Comparison of ENCODE assay signal across 8 cellular contexts in the genomic region with DNA sequence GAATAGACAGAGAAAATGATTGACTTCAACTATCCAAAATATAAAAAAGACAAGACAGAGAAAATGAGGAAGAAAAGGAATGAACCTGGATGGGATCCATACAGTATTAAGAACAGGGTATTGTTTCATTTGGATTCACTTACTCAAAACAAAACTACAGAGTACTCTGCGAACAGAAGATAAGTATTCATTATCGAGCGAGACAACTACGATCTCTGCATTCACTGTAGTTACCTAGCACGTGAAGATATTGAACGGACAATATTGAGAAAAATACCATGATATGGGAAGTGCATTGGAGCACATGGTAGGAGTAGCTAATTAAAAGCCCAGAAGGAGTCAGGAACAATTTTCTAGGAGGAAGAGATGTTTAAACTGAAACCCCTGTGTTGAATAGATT. TPM values are rescaled to one million over a fixed set of nuclear protein-coding genes. Genes with fewer than 3 reads are reported as not detected.
A peak's percentile ranks its signal among the peaks of the same experiment; 100 is the strongest.
DNase-seq lines count a peak whose midpoint lies in the region; ATAC-seq, FAIRE-seq and TF ChIP-seq lines count a peak whose summit lies in the region.

No MANE protein-coding gene starts in this region.

- H3K27ac ChIP-seq in HepG2 (ENCODE audit: extremely low read length, insufficient read depth, low read length), result peak overlapping the region; percentile 85
- H3K27ac ChIP-seq in tibial nerve, result peak overlapping the region in 2 of 4 donors; percentile 83 to 89

- no peak for DNase-seq in activated naive CD4-positive, alpha-beta T cell treated with anti-CD3 and anti-CD28 coated beads for 36 hours
- DNase-seq in activated naive CD4-positive, alpha-beta T cell (lab: John Stamatoyannopoulos, UW), result no peak
- no peak for DNase-seq in activated T-helper 2 cell treated with anti-CD3 and anti-CD28 coated beads, Interferon-gamma antibody, Interleukin-2, Interleukin-4, amounts not matched to agents 10 μg/mL and 5 μg/mL and 100 μg/mL, durations not matched to agents 14 hours and 24 hours and 36 hours (ENCODE audit: low spot score)
- DNase-seq in HepG2 (ENCODE audit: low spot score), result no peak
- DNase-seq in tibial nerve (ENCODE audit: low spot score in 2 of 2), result no peak

- H3K36me3 ChIP-seq in HepG2 (replicated peaks in 1 of 2; ENCODE audit: control insufficient read depth in 1 of 2, insufficient read depth in 2 of 2, low read length in 2 of 2) (peaks cover 4 to 10% of the 10 kb centered on the region in 2 experiments; a peak in 1 of 5 replicates), tibial nerve (peaks cover 0 to 5% (median 0%) of the 10 kb centered on the region in 3 donors)

- H3K9me3 Mint-ChIP-seq in activated naive CD4-positive, alpha-beta T cell treated with anti-CD3 and anti-CD28 coated beads for 36 hours, result no peaks in the 10 kb centered on the region
- no peaks in the 10 kb centered on the region for H3K9me3 Mint-ChIP-seq in activated T-helper 2 cell treated with anti-CD3 and anti-CD28 coated beads, Interferon-gamma antibody, Interleukin-2, Interleukin-4, amounts not matched to agents 10 μg/mL and 5 μg/mL and 100 μg/mL, durations not matched to agents 14 hours and 24 hours and 36 hours

- H3K4me2 ChIP-seq in HepG2 (ENCODE audit: low read depth, low read length), result peak overlapping the region; percentile 73

- FAIRE-seq in HepG2 (lab: Jason Lieb, UNC), result no peak

- 3% methylated on average over 6 of the region's 6 CpGs for WGBS in HepG2 (ENCODE audit: low lambda C conversion rate)
- 82 to 87% methylated on average over 6 of the region's 6 CpGs for WGBS in tibial nerve, 2 donors

- TF ChIP-seq EP300 in HepG2 (IDR thresholded peaks at IDR 0.05; ENCODE audit: low read depth in 2 of 2, low read length in 2 of 2), result no peak
- no peak for TF ChIP-seq EP300 in HepG2 (CRISPR knock-in tag; IDR thresholded peaks at IDR 0.05; ENCODE audit: borderline replicate concordance)
- TF ChIP-seq EP300 in tibial nerve (IDR thresholded peaks at IDR 0.05), result no peak

- BruUV-seq in HepG2 (replicated peaks; lab: Mats Ljungman, UMichigan), result TSS peak; percentile 79

- intact Hi-C loops in activated naive CD4-positive, alpha-beta T cell treated with anti-CD3 and anti-CD28 coated beads for 36 hours (cut with micrococcal nuclease), result loop anchor here (5.0 kb wide), 2 partner anchors 437 to 678 kb away; a partner anchor contains a TSS
- intact Hi-C loops in activated T-helper 2 cell treated with anti-CD3 and anti-CD28 coated beads, Interferon-gamma antibody, Interleukin-2, Interleukin-4, amounts not matched to agents 10 μg/mL and 5 μg/mL and 100 μg/mL, durations not matched to agents 14 hours and 24 hours and 36 hours (cut with micrococcal nuclease), result loop anchor here (5.0 to 10.0 kb wide), 2 partner anchors 60 to 193 kb away; no protein-coding TSS in a partner anchor
- intact Hi-C loops in HepG2 (cut with micrococcal nuclease; ENCODE audit: unreplicated experiment), result loop anchor here (5.0 kb wide), 1 partner anchor 62 kb away; no protein-coding TSS in a partner anchor

- peaks cover 53% of the 10 kb centered on the region for H3K4me1 ChIP-seq in HepG2 (ENCODE audit: insufficient read depth, low read length)
- H3K4me1 ChIP-seq in tibial nerve, result peaks cover 0 to 56% (median 22%) of the 10 kb centered on the region in 4 donors

- no peaks in the 10 kb centered on the region; a peak in 1 of 5 replicates for H3K27me3 ChIP-seq in HepG2 (ENCODE audit: control insufficient read depth in 1 of 2, insufficient read depth in 2 of 2, low read length in 2 of 2)
- H3K27me3 ChIP-seq in tibial nerve, result no peaks in the 10 kb centered on the region

- peak overlapping the region; percentile 82 for H3K27ac Mint-ChIP-seq in activated naive CD4-positive, alpha-beta T cell treated with anti-CD3 and anti-CD28 coated beads for 36 hours
- peak overlapping the region; percentile 62 for H3K27ac Mint-ChIP-seq in activated T-helper 2 cell treated with anti-CD3 and anti-CD28 coated beads, Interferon-gamma antibody, Interleukin-2, Interleukin-4, amounts not matched to agents 10 μg/mL and 5 μg/mL and 100 μg/mL, durations not matched to agents 14 hours and 24 hours and 36 hours

- H3K9me3 ChIP-seq in HepG2 (ENCODE audit: low read length) (no peaks in the 10 kb centered on the region), tibial nerve (no peaks in the 10 kb centered on the region)

- peaks cover 52% of the 10 kb centered on the region for H3K79me2 ChIP-seq in HepG2 (ENCODE audit: insufficient read depth, low read length)

- peaks cover 6% of the 10 kb centered on the region for H3K36me3 Mint-ChIP-seq in activated naive CD4-positive, alpha-beta T cell treated with anti-CD3 and anti-CD28 coated beads for 36 hours (ENCODE audit: low read depth)
- H3K36me3 Mint-ChIP-seq in activated T-helper 2 cell treated with anti-CD3 and anti-CD28 coated beads, Interferon-gamma antibody, Interleukin-2, Interleukin-4, amounts not matched to agents 10 μg/mL and 5 μg/mL and 100 μg/mL, durations not matched to agents 14 hours and 24 hours and 36 hours (ENCODE audit: low read depth), result peaks cover 15% of the 10 kb centered on the region

- H3K27me3 Mint-ChIP-seq in activated naive CD4-positive, alpha-beta T cell treated with anti-CD3 and anti-CD28 coated beads for 36 hours (ENCODE audit: low read depth), result no peaks in the 10 kb centered on the region
- H3K27me3 Mint-ChIP-seq in activated T-helper 2 cell treated with anti-CD3 and anti-CD28 coated beads, Interferon-gamma antibody, Interleukin-2, Interleukin-4, amounts not matched to agents 10 μg/mL and 5 μg/mL and 100 μg/mL, durations not matched to agents 14 hours and 24 hours and 36 hours (ENCODE audit: low read depth), result no peaks in the 10 kb centered on the region

- no peak overlapping the region for H2AFZ ChIP-seq in HepG2 (ENCODE audit: low read length)

- H3K4me1 Mint-ChIP-seq in activated naive CD4-positive, alpha-beta T cell treated with anti-CD3 and anti-CD28 coated beads for 36 hours (ENCODE audit: low read depth), result peaks cover 56% of the 10 kb centered on the region
- peaks cover 51% of the 10 kb centered on the region for H3K4me1 Mint-ChIP-seq in activated T-helper 2 cell treated with anti-CD3 and anti-CD28 coated beads, Interferon-gamma antibody, Interleukin-2, Interleukin-4, amounts not matched to agents 10 μg/mL and 5 μg/mL and 100 μg/mL, durations not matched to agents 14 hours and 24 hours and 36 hours (ENCODE audit: low read depth)

- ATAC-seq in HepG2, result no peak
- ATAC-seq in GM21367 (IDR thresholded peaks at IDR 0.05; ENCODE audit: unreplicated experiment), result no peak
- ATAC-seq in HG03342 (IDR thresholded peaks at IDR 0.05; ENCODE audit: unreplicated experiment), result no peak
- no peak for ATAC-seq in GM18517 (IDR thresholded peaks at IDR 0.05; ENCODE audit: unreplicated experiment)

- no peak for TF ChIP-seq POLR2A in HepG2 (IDR thresholded peaks at IDR 0.05; ENCODE audit: insufficient read depth in 1 of 2, low read depth in 2 of 2, low read length in 2 of 2)
- no peak for TF ChIP-seq POLR2A in tibial nerve (IDR thresholded peaks at IDR 0.05)

- H3K4me3 ChIP-seq in HepG2 (replicated peaks in 1 of 3; ENCODE audit: insufficient read depth in 1 of 3, low read depth in 2 of 3, low read length in 3 of 3) (peak overlapping the region; percentile 79 to 96 (median 86)), tibial nerve (peak overlapping the region in 3 of 4 donors; percentile 76 to 82 (median 77))

- in situ Hi-C loops in HepG2 (cut with HindIII; ENCODE audit: extremely low pct_ligation_motif_present, low pct_unique_long_range_greater_than_20kb), result loop anchor here (5.0 kb wide), 1 partner anchor 103 kb away; no protein-coding TSS in a partner anchor

- CTCF ChIA-PET in activated naive CD4-positive, alpha-beta T cell treated with anti-CD3 and anti-CD28 coated beads for 36 hours (lab: Charles Lee), result interaction anchor here (0.7 to 5.9 kb wide), 6 partner anchors 75 to 268 kb away, joined by 3 to 53 read pairs (median 4); a partner anchor contains a TSS
- CTCF ChIA-PET in HepG2 (lab: Yijun Ruan, JAX; ENCODE audit: low intra/inter-chr PET ratio, low total read pairs), result interaction anchor here (1.5 kb wide), 1 partner anchor 105 kb away, joined by 4 read pairs; no protein-coding TSS in a partner anchor

- POLR2A ChIA-PET in HepG2 (lab: Yijun Ruan, JAX), result interaction anchor here (0.9 to 3.8 kb wide), 21 partner anchors 10 to 268 kb away, joined by 3 to 42 read pairs (median 11); a partner anchor contains a TSS

- no peak for TF ChIP-seq RAD21 in HepG2 (CRISPR knock-in tag; IDR thresholded peaks at IDR 0.05)

- no peaks in the 10 kb centered on the region; the same call in 1 of the 2 replicates for H4K20me1 ChIP-seq in HepG2 (ENCODE audit: insufficient read depth, low read length)

- no peak for TF ChIP-seq CTCF in HepG2 (CRISPR knock-in tag; IDR thresholded peaks at IDR 0.05)
- TF ChIP-seq CTCF in tibial nerve (IDR thresholded peaks at IDR 0.05), result no peak

- peak overlapping the region; percentile 88 for H3K4me3 Mint-ChIP-seq in activated naive CD4-positive, alpha-beta T cell treated with anti-CD3 and anti-CD28 coated beads for 36 hours
- H3K4me3 Mint-ChIP-seq in activated T-helper 2 cell treated with anti-CD3 and anti-CD28 coated beads, Interferon-gamma antibody, Interleukin-2, Interleukin-4, amounts not matched to agents 10 μg/mL and 5 μg/mL and 100 μg/mL, durations not matched to agents 14 hours and 24 hours and 36 hours (ENCODE audit: low read depth), result peak overlapping the region; percentile 96

- peak overlapping the region; percentile 83 for H3K9ac ChIP-seq in HepG2 (ENCODE audit: insufficient read depth, low read depth, low read length)

RNA-seq across cellular contexts. Expression of a gene that starts 1.0 kb away (rescaled TPM):
- total RNA-seq in activated naive CD4-positive, alpha-beta T cell treated with anti-CD3 and anti-CD28 coated beads for 36 hours, result 10 to 100 TPM; 53.7 to 56.8 TPM
- 50.7 and 62.9 TPM in 2 replicates for total RNA-seq in activated T-helper 2 cell treated with anti-CD3 and anti-CD28 coated beads, Interferon-gamma antibody, Interleukin-2, Interleukin-4, amounts not matched to agents 10 μg/mL and 5 μg/mL and 100 μg/mL, durations not matched to agents 14 hours and 24 hours and 36 hours
- 58.3 and 73.5 TPM in 2 replicates for total RNA-seq in HepG2 (2016; rRNA removed; fragmentation: Illumina TruSeq; extraction: Trizol)
- total RNA-seq in HepG2 (2016; cell fraction: cytosol; rRNA removed; fragmentation: Illumina TruSeq; extraction: Trizol; ENCODE audit: low read depth), result 35.1 and 42.3 TPM in 2 replicates
- 57.9 and 72.3 TPM in 2 replicates for total RNA-seq in HepG2 (2016; cell fraction: insoluble cytoplasmic fraction; rRNA removed; fragmentation: Illumina TruSeq; extraction: Trizol)
- total RNA-seq in HepG2 (2016; cell fraction: membrane; rRNA removed; fragmentation: Illumina TruSeq; extraction: Trizol), result 23.7 and 25.8 TPM in 2 replicates
- 84.7 and 104 TPM in 2 replicates for total RNA-seq in HepG2 (2016; cell fraction: nucleus; rRNA removed; fragmentation: Illumina TruSeq; extraction: Trizol)
- polyA plus RNA-seq in HepG2 (2011; rRNA removed), result 17.8 and 19.3 TPM in 2 replicates
- 3.8 and 5.6 TPM in 2 replicates for polyA plus RNA-seq in HepG2 (2011; cell fraction: cytosol; rRNA removed)
- 56.9 and 65.1 TPM in 2 replicates for polyA plus RNA-seq in HepG2 (2011; cell fraction: nucleus; rRNA removed)
- polyA plus RNA-seq in HepG2 (2012), result 31.7 and 53.3 TPM in 2 replicates
- polyA plus RNA-seq in HepG2 (2016; cell fraction: cytosol; fragmentation: Illumina TruSeq; extraction: Trizol; ENCODE audit: low read depth), result 2.8 and 3.0 TPM in 2 replicates
- polyA plus RNA-seq in HepG2 (2016; cell fraction: insoluble cytoplasmic fraction; fragmentation: Illumina TruSeq; extraction: Trizol; ENCODE audit: low read depth), result 49.7 and 56.0 TPM in 2 replicates
- 6.0 and 6.1 TPM in 2 replicates for polyA plus RNA-seq in HepG2 (2016; cell fraction: membrane; fragmentation: Illumina TruSeq; extraction: Trizol; ENCODE audit: low read depth)
- 194 and 196 TPM in 2 replicates for polyA plus RNA-seq in HepG2 (2016; cell fraction: nucleus; fragmentation: Illumina TruSeq; extraction: Trizol; ENCODE audit: insufficient read depth, low read depth)
- 4.6 and 6.1 TPM in 2 replicates for polyA minus RNA-seq in HepG2 (2011; rRNA and poly(A)+ RNA removed; ENCODE audit: low replicate concordance)
- 9.2 and 14.9 TPM in 2 replicates for polyA minus RNA-seq in HepG2 (2011; cell fraction: cytosol; rRNA and poly(A)+ RNA removed)
- 48.9 and 55.0 TPM in 2 replicates for polyA minus RNA-seq in HepG2 (2011; cell fraction: nucleus; rRNA and poly(A)+ RNA removed)
- total RNA-seq in tibial nerve, result 10 to 100 TPM; 17.8 to 32.3 (median 20.1) TPM
